ENCODE assay signal across 22 cellular contexts in the genomic region with DNA sequence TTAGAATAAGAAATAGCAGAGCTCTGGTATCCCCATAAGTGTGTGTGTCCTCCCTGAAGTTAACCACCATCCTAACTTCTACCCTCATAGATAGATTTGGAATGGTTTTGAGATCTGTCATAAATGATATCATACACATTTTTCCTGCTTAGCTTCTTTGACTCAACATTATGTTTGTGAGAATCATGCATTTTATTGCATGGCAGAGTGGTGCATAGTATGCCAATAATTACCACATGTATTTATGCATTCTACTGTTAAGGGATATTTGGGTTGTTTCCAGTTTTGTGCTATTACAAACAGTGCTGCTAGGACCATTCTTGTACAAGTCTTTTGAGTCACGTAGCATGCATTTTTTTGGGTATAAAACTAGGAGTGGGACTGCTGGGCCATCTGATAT.
DNase-seq lines count a peak whose midpoint lies in the region; ATAC-seq lines count a peak whose summit lies in the region.
"Had no signal": no experiment of that assay in that cellular context is flagged by ENCODE, and none has a peak within 500 bp of the region (broad histone marks: within the 10 kb centered on the region; RNA-seq: fewer than 3 reads in every experiment).

No MANE protein-coding gene starts in this region.

- H3K27ac Mint-ChIP-seq in activated naive CD4-positive, alpha-beta T cell treated with anti-CD3 and anti-CD28 coated beads, Interleukin-2, amount 10 ng/mL, durations not matched to agents 7 days and 5 days = no peak overlapping the region
- H3K27ac Mint-ChIP-seq: CD4-positive, CD25-positive, alpha-beta regulatory T cell; GM23338 had no signal

- peak; percentile 7 for DNase-seq in EH (ENCODE audit: low read depth)
- DNase-seq in HS-5 (ENCODE audit: low read depth) = peak; percentile 65
- peak; percentile 5 for DNase-seq in RKO (ENCODE audit: low spot score)
- DNase-seq in kidney tubule cell (ENCODE audit: low spot score) = peak; percentile 1
- no peak for DNase-seq in NCI-H2029 treated with DMSO at 0.1 percent for 48 hours (lab: John Stamatoyannopoulos, UW)
- DNase-seq in activated T-cell treated with anti-CD3 and anti-CD28 coated beads, Interleukin-2, amount 50 U/mL, for 1 hour = no peak
- no peak for DNase-seq in activated naive CD4-positive, alpha-beta T cell treated with anti-CD3 and anti-CD28 coated beads, Interleukin-2, amount 10 ng/mL, durations not matched to agents 7 days and 5 days
- DNase-seq: CD4-positive, CD25-positive, alpha-beta regulatory T cell; Kasumi-1; MM.1S; NCI-H1048; NCI-H1417 treated with DMSO at 0.1 percent for 48 hours; NCI-H187; NCI-H524; NCI-H774; NK-92 treated with Interleukin-12 subunit alpha and Interleukin-12 subunit beta, amount 100 ng/mL, for 24 hours; Peyer's patch had no signal

- no peaks in the 10 kb centered on the region for H3K4me1 Mint-ChIP-seq in activated naive CD4-positive, alpha-beta T cell treated with anti-CD3 and anti-CD28 coated beads, Interleukin-2, amount 10 ng/mL, durations not matched to agents 7 days and 5 days
- H3K4me1 Mint-ChIP-seq: CD4-positive, CD25-positive, alpha-beta regulatory T cell had no signal

- ATAC-seq in GM21619 (IDR thresholded peaks at IDR 0.05; ENCODE audit: unreplicated experiment) = no peak
- ATAC-seq: A549, GM12878, GM23338, HCT116 had no signal

- no peaks in the 10 kb centered on the region for H3K9me3 Mint-ChIP-seq in activated naive CD4-positive, alpha-beta T cell treated with anti-CD3 and anti-CD28 coated beads, Interleukin-2, amount 10 ng/mL, durations not matched to agents 7 days and 5 days
- H3K9me3 Mint-ChIP-seq: CD4-positive, CD25-positive, alpha-beta regulatory T cell; GM23338 had no signal

- H3K4me3 Mint-ChIP-seq in activated naive CD4-positive, alpha-beta T cell treated with anti-CD3 and anti-CD28 coated beads, Interleukin-2, amount 10 ng/mL, durations not matched to agents 7 days and 5 days = no peak overlapping the region
- H3K4me3 Mint-ChIP-seq: CD4-positive, CD25-positive, alpha-beta regulatory T cell; GM23338 had no signal

- H3K27me3 Mint-ChIP-seq in activated naive CD4-positive, alpha-beta T cell treated with anti-CD3 and anti-CD28 coated beads, Interleukin-2, amount 10 ng/mL, durations not matched to agents 7 days and 5 days = no peaks in the 10 kb centered on the region

- CTCF ChIA-PET in activated naive CD4-positive, alpha-beta T cell treated with anti-CD3 and anti-CD28 coated beads, Interleukin-2, amount 10 ng/mL, durations not matched to agents 7 days and 5 days (lab: Charles Lee) = no interaction called here

- no peaks in the 10 kb centered on the region for H3K36me3 Mint-ChIP-seq in activated naive CD4-positive, alpha-beta T cell treated with anti-CD3 and anti-CD28 coated beads, Interleukin-2, amount 10 ng/mL, durations not matched to agents 7 days and 5 days
- H3K36me3 Mint-ChIP-seq: CD4-positive, CD25-positive, alpha-beta regulatory T cell had no signal

Comparison
In these comparisons a context has a peak if more than half of its experiments do, and no peak if none do; other contexts are left out.
1. DNase-seq: peak in EH (single experiment), HS-5 (single experiment), RKO (single experiment) and kidney tubule cell (single experiment); none in NCI-H2029 treated with DMSO at 0.1 percent for 48 hours (single experiment), activated T-cell treated with anti-CD3 and anti-CD28 coated beads, Interleukin-2, amount 50 U/mL, for 1 hour (single experiment) and activated naive CD4-positive, alpha-beta T cell treated with anti-CD3 and anti-CD28 coated beads, Interleukin-2, amount 10 ng/mL, durations not matched to agents 7 days and 5 days (single experiment).